Comparison of ENCODE assay signal across 8 cellular contexts in genomic region chr1:35931424-35932157, GRCh38. TPM values are rescaled to one million over a fixed set of nuclear protein-coding genes. Genes with fewer than 3 reads are reported as not detected.
A peak's percentile ranks its signal among the peaks of the same experiment; 100 is the strongest.
DNase-seq lines count a peak whose midpoint lies in the region; ATAC-seq, FAIRE-seq and TF ChIP-seq lines count a peak whose summit lies in the region.

No MANE protein-coding gene starts in this region.

- H3K36me3 ChIP-seq in esophagus muscularis mucosa, result no peaks in the 10 kb centered on the region

- no peaks in the 10 kb centered on the region for H3K36me3 Mint-ChIP-seq in nephron (ENCODE audit: low read depth)

- no peak for TF ChIP-seq CTCF in AG04450 (IDR thresholded peaks at IDR 0.05; ENCODE audit: low read depth, low read length)
- no peak for TF ChIP-seq CTCF in esophagus muscularis mucosa (IDR thresholded peaks at IDR 0.05)
- TF ChIP-seq CTCF in nephron (IDR thresholded peaks at IDR 0.05; ENCODE audit: unreplicated experiment in 3 of 3), result no peak

- FAIRE-seq in urothelium cell line (lab: Jason Lieb, UNC), result no peak

- H3K9me3 ChIP-seq in AG04450 (ENCODE audit: control insufficient read depth, insufficient read depth, low read length) (no peaks in the 10 kb centered on the region), esophagus muscularis mucosa (no peaks in the 10 kb centered on the region)

- no peak for TF ChIP-seq POLR2A in esophagus muscularis mucosa (IDR thresholded peaks at IDR 0.05; ENCODE audit: low read depth)

- no peaks in the 10 kb centered on the region for H3K27me3 Mint-ChIP-seq in nephron (ENCODE audit: low read depth)

- H3K4me3 Mint-ChIP-seq in nephron, result peak overlapping the region; percentile 89 to 95 (median 95)

- H3K4me1 ChIP-seq in esophagus muscularis mucosa, result peaks cover 8 to 56% (median 53%) of the 10 kb centered on the region in 4 donors

- H3K4me1 Mint-ChIP-seq in nephron, result peaks cover 51% of the 10 kb centered on the region

- H3K27ac ChIP-seq in AG04450 (ENCODE audit: low read depth, low read length) (peak overlapping the region; percentile 55), esophagus muscularis mucosa (replicated peaks in 1 of 4) (peak overlapping the region; percentile 96 to 99 (median 99))

- WGBS in esophagus muscularis mucosa, result 0% methylated on average over 8 of the region's 30 CpGs

- no peak for DNase-seq in AG04450 (ENCODE audit: low read depth, low spot score)
- DNase-seq in esophagus muscularis mucosa (ENCODE audit: extremely low spot score), result peak; percentile 74
- no peak for DNase-seq in stimulated activated CD4-positive, alpha-beta T cell treated with anti-CD3 and anti-CD28 coated beads, Interleukin-2, amount 100 ng/mL, for 24 hours
- no peak for DNase-seq in urothelium cell line (ENCODE audit: low spot score)

- CTCF ChIA-PET in AG04450 (lab: Charles Lee), result no interaction called here

- H3K27me3 ChIP-seq in AG04450 (ENCODE audit: control insufficient read depth, insufficient read depth, low read length), result no peaks in the 10 kb centered on the region
- no peaks in the 10 kb centered on the region for H3K27me3 ChIP-seq in esophagus muscularis mucosa

- H3K9me3 Mint-ChIP-seq in nephron, result no peaks in the 10 kb centered on the region

- TF ChIP-seq EP300 in esophagus muscularis mucosa (IDR thresholded peaks at IDR 0.05), result no peak

- H3K27ac Mint-ChIP-seq in nephron, result peak overlapping the region; percentile 87 to 97 (median 96)

- ATAC-seq in GM18511 (IDR thresholded peaks at IDR 0.05; ENCODE audit: unreplicated experiment) (peak; percentile 27), HG03442 (IDR thresholded peaks at IDR 0.05; ENCODE audit: unreplicated experiment) (peak; percentile 2), SK-N-SH treated with all-trans-retinoic acid at 6 μM for 48 hours (peak; percentile 39)

- POLR2A ChIA-PET in AG04450 (lab: Yijun Ruan, JAX), result interaction anchor here (0.8 to 1.1 kb wide), 3 partner anchors 13 to 152 kb away, joined by 3 to 5 read pairs (median 3); partner anchors contain the start of gene TEKT2

- intact Hi-C loops in esophagus muscularis mucosa (cut with DNase I), result no loop called here

- H3K4me3 ChIP-seq in AG04450 (ENCODE audit: low read depth, low read length), result peak overlapping the region; percentile 83
- peak overlapping the region; percentile 80 to 96 (median 90) for H3K4me3 ChIP-seq in esophagus muscularis mucosa

TF ChIP-seq in SK-N-SH treated with all-trans-retinoic acid at 6 μM for 48 hours, 23 proteins besides CTCF, POLR2A, EP300 and RAD21:
- TF ChIP-seq TCF4 (CRISPR knock-in tag; IDR thresholded peaks at IDR 0.05; ENCODE audit: borderline replicate concordance) (no peak), CREB5 (CRISPR knock-in tag; IDR thresholded peaks at IDR 0.05; ENCODE audit: low read depth) (no peak), ISL1 (CRISPR knock-in tag; IDR thresholded peaks at IDR 0.05) (no peak), ZFP30 (CRISPR knock-in tag; IDR thresholded peaks at IDR 0.05) (no peak), PPARA (CRISPR knock-in tag; IDR thresholded peaks at IDR 0.05; ENCODE audit: borderline replicate concordance) (no peak), OSR1 (CRISPR knock-in tag; IDR thresholded peaks at IDR 0.05) (no peak), ZC3H10 (CRISPR knock-in tag; IDR thresholded peaks at IDR 0.05) (no peak), ZNF8 (CRISPR knock-in tag; IDR thresholded peaks at IDR 0.05) (no peak)

RNA-seq across cellular contexts. Expression of gene AGO3, which starts 0.7 kb away (rescaled TPM):
- 21.4 and 22.5 TPM in 2 replicates for polyA plus RNA-seq in AG04450 (2011; rRNA removed)
- polyA minus RNA-seq in AG04450 (2011; rRNA and poly(A)+ RNA removed), result 86.1 and 95.4 TPM in 2 replicates
- 10 to 100 TPM; 19.9 to 23.3 (median 21.0) TPM for total RNA-seq in esophagus muscularis mucosa

RNA-seq across cellular contexts. Expression of gene AGO1, which starts 48.6 kb away (rescaled TPM):
- polyA plus RNA-seq in AG04450 (2011; rRNA removed), result 14.8 and 17.6 TPM in 2 replicates
- polyA minus RNA-seq in AG04450 (2011; rRNA and poly(A)+ RNA removed), result 65.2 and 78.6 TPM in 2 replicates
- 10 to 100 TPM; 16.2 to 32.6 (median 24.4) TPM for total RNA-seq in esophagus muscularis mucosa
